25 cellular contexts compared by ENCODE assay signal in the genomic region with DNA sequence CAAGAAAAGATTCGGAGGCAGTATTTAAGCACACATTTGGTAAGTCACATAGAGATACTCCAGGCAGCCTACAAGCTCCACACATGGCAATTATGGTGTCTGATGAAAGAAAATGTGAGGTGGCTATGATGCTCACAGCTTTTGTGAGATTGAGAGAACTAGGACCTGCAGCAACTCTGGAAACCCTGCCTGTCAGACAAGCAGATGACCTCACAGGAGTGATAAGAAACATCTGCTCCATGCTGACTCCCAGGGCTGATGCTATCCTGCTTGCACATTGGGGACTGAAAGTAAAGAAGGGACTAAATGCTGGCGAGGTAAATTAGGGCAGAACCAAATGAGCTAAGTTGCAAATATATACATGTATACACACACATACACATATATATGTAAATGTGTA.
A peak's percentile ranks its signal among the peaks of the same experiment; 100 is the strongest.
DNase-seq lines count a peak whose midpoint lies in the region; ATAC-seq and TF ChIP-seq lines count a peak whose summit lies in the region.
"Had no signal": no experiment of that assay in that cellular context is flagged by ENCODE, and none has a peak within 500 bp of the region (broad histone marks: within the 10 kb centered on the region; RNA-seq: fewer than 3 reads in every experiment).

No MANE protein-coding gene starts in this region.

- CTCF ChIA-PET in AG04450 (lab: Charles Lee) = interaction anchor here (0.8 kb wide), 1 partner anchor 202 kb away, joined by 3 read pairs; no protein-coding TSS in a partner anchor

- intact Hi-C loops in activated CD4-positive, alpha-beta T cell treated with anti-CD3 and anti-CD28 coated beads, Interleukin-2, amount 10 ng/mL, durations not matched to agents 24 days and 14 days (cut with micrococcal nuclease) = no loop called here

- H3K27me3 ChIP-seq in AG04450 (ENCODE audit: control insufficient read depth, insufficient read depth, low read length) = peaks cover 4% of the 10 kb centered on the region
- H3K27me3 ChIP-seq: hepatocyte had no signal

- POLR2A ChIA-PET in AG04450 (lab: Yijun Ruan, JAX) = interaction anchor here (1.2 kb wide), 1 partner anchor 34 kb away, joined by 3 read pairs; no protein-coding TSS in a partner anchor

- no peaks in the 10 kb centered on the region for H3K9me3 ChIP-seq in AG04450 (ENCODE audit: control insufficient read depth, insufficient read depth, low read length)

- no peaks in the 10 kb centered on the region for H3K4me1 Mint-ChIP-seq in activated CD4-positive, alpha-beta T cell treated with anti-CD3 and anti-CD28 coated beads, Interleukin-2, amount 10 ng/mL, durations not matched to agents 24 days and 14 days
- H3K4me1 Mint-ChIP-seq in activated naive CD8-positive, alpha-beta T cell treated with anti-CD3 and anti-CD28 coated beads for 36 hours = no peaks in the 10 kb centered on the region
- H3K4me1 Mint-ChIP-seq: activated B cell treated with CpG ODN at 0.5 μM for 24 hours; activated naive CD8-positive, alpha-beta T cell treated with anti-CD3 and anti-CD28 coated beads, Interleukin-2, amount 10 ng/mL, durations not matched to agents 7 days and 5 days; central memory CD8-positive, alpha-beta T cell; naive B cell had no signal

- no peak overlapping the region for H3K4me3 Mint-ChIP-seq in activated CD4-positive, alpha-beta T cell treated with anti-CD3 and anti-CD28 coated beads, Interleukin-2, amount 10 ng/mL, durations not matched to agents 24 days and 14 days
- no peak overlapping the region for H3K4me3 Mint-ChIP-seq in activated naive CD8-positive, alpha-beta T cell treated with anti-CD3 and anti-CD28 coated beads for 36 hours
- H3K4me3 Mint-ChIP-seq: activated B cell treated with CpG ODN at 0.5 μM for 24 hours; activated naive CD8-positive, alpha-beta T cell treated with anti-CD3 and anti-CD28 coated beads, Interleukin-2, amount 10 ng/mL, durations not matched to agents 7 days and 5 days; CD14-positive monocyte; central memory CD8-positive, alpha-beta T cell; naive B cell had no signal

- no peaks in the 10 kb centered on the region for H3K9me3 Mint-ChIP-seq in activated CD4-positive, alpha-beta T cell treated with anti-CD3 and anti-CD28 coated beads, Interleukin-2, amount 10 ng/mL, durations not matched to agents 24 days and 14 days
- no peaks in the 10 kb centered on the region for H3K9me3 Mint-ChIP-seq in activated naive CD8-positive, alpha-beta T cell treated with anti-CD3 and anti-CD28 coated beads for 36 hours
- H3K9me3 Mint-ChIP-seq: activated B cell treated with CpG ODN at 0.5 μM for 24 hours; activated naive CD8-positive, alpha-beta T cell treated with anti-CD3 and anti-CD28 coated beads, Interleukin-2, amount 10 ng/mL, durations not matched to agents 7 days and 5 days; activated T-helper 2 cell treated with anti-CD3 and anti-CD28 coated beads, Interferon-gamma antibody, Interleukin-2, Interleukin-4, amounts not matched to agents 10 μg/mL and 5 μg/mL and 100 μg/mL, durations not matched to agents 14 hours and 24 hours and 36 hours; naive B cell had no signal

- ATAC-seq in GM18502 (IDR thresholded peaks at IDR 0.05; ENCODE audit: poor library complexity, unreplicated experiment) = no peak
- ATAC-seq: left lobe of liver had no signal

- H3K27me3 Mint-ChIP-seq in activated CD4-positive, alpha-beta T cell treated with anti-CD3 and anti-CD28 coated beads, Interleukin-2, amount 10 ng/mL, durations not matched to agents 24 days and 14 days = no peaks in the 10 kb centered on the region
- H3K27me3 Mint-ChIP-seq in activated naive CD8-positive, alpha-beta T cell treated with anti-CD3 and anti-CD28 coated beads for 36 hours = no peaks in the 10 kb centered on the region
- H3K27me3 Mint-ChIP-seq: activated B cell treated with CpG ODN at 0.5 μM for 24 hours; activated naive CD8-positive, alpha-beta T cell treated with anti-CD3 and anti-CD28 coated beads, Interleukin-2, amount 10 ng/mL, durations not matched to agents 7 days and 5 days; central memory CD8-positive, alpha-beta T cell had no signal

- H3K4me3 ChIP-seq in AG04450 (ENCODE audit: low read depth, low read length) (no peak overlapping the region), fibroblast of pulmonary artery (replicated peaks; ENCODE audit: low read depth, low read length) (no peak overlapping the region)
- H3K4me3 ChIP-seq: hepatocyte, skin epidermis had no signal

- DNase-seq in AG04450 (ENCODE audit: low read depth, low spot score) = peak; percentile 34
- peak; percentile 24 for DNase-seq in GM04504 (ENCODE audit: low read depth)
- DNase-seq in SK-N-DZ (ENCODE audit: low spot score) = peak; percentile 89
- DNase-seq in fibroblast of pulmonary artery (ENCODE audit: low read depth) = peak; percentile 7
- DNase-seq in LoVo (ENCODE audit: low spot score) = no peak
- no peak for DNase-seq in activated CD4-positive, alpha-beta T cell treated with anti-CD3 and anti-CD28 coated beads, Interleukin-2, amount 10 ng/mL, durations not matched to agents 24 days and 14 days
- no peak for DNase-seq in activated naive CD8-positive, alpha-beta T cell treated with anti-CD3 and anti-CD28 coated beads for 36 hours
- DNase-seq: ACHN; activated B cell treated with CpG ODN at 0.5 μM for 24 hours; activated CD4-positive, alpha-beta T cell treated with anti-CD3 and anti-CD28 coated beads, Interleukin-2, amount 50 U/mL, for 48 hours; activated CD8-positive, alpha-beta memory T cell treated with anti-CD3 and anti-CD28 coated beads, Interleukin-2, amount 50 U/mL, for 4 hours; activated naive CD8-positive, alpha-beta T cell treated with anti-CD3 and anti-CD28 coated beads, Interleukin-2, amount 10 ng/mL, durations not matched to agents 7 days and 5 days; KBM-7; naive B cell; NCI-H1417 treated with DMSO at 0.1 percent for 48 hours; NCI-H774; nucleus accumbens; Right ventricle myocardium superior had no signal

- H3K27ac Mint-ChIP-seq in activated CD4-positive, alpha-beta T cell treated with anti-CD3 and anti-CD28 coated beads, Interleukin-2, amount 10 ng/mL, durations not matched to agents 24 days and 14 days = no peak overlapping the region
- H3K27ac Mint-ChIP-seq in activated naive CD8-positive, alpha-beta T cell treated with anti-CD3 and anti-CD28 coated beads for 36 hours = no peak overlapping the region
- H3K27ac Mint-ChIP-seq: activated B cell treated with CpG ODN at 0.5 μM for 24 hours; activated naive CD8-positive, alpha-beta T cell treated with anti-CD3 and anti-CD28 coated beads, Interleukin-2, amount 10 ng/mL, durations not matched to agents 7 days and 5 days; activated T-helper 2 cell treated with anti-CD3 and anti-CD28 coated beads, Interferon-gamma antibody, Interleukin-2, Interleukin-4, amounts not matched to agents 10 μg/mL and 5 μg/mL and 100 μg/mL, durations not matched to agents 14 hours and 24 hours and 36 hours; CD14-positive monocyte; naive B cell had no signal

- TF ChIP-seq CTCF in AG04450 (IDR thresholded peaks at IDR 0.05; ENCODE audit: low read depth, low read length) (no peak), fibroblast of pulmonary artery (IDR thresholded peaks at IDR 0.05; ENCODE audit: low read length, missing control alignments) (no peak)

- H3K36me3 Mint-ChIP-seq in activated CD4-positive, alpha-beta T cell treated with anti-CD3 and anti-CD28 coated beads, Interleukin-2, amount 10 ng/mL, durations not matched to agents 24 days and 14 days (ENCODE audit: low read depth) = no peaks in the 10 kb centered on the region
- no peaks in the 10 kb centered on the region for H3K36me3 Mint-ChIP-seq in activated naive CD8-positive, alpha-beta T cell treated with anti-CD3 and anti-CD28 coated beads for 36 hours
- H3K36me3 Mint-ChIP-seq: activated naive CD8-positive, alpha-beta T cell treated with anti-CD3 and anti-CD28 coated beads, Interleukin-2, amount 10 ng/mL, durations not matched to agents 7 days and 5 days; CD14-positive monocyte; naive B cell had no signal

- H3K27ac ChIP-seq in AG04450 (ENCODE audit: low read depth, low read length) = no peak overlapping the region
- H3K27ac ChIP-seq: hepatocyte, skin epidermis had no signal

Comparison
In these comparisons a context has a peak if more than half of its experiments do, and no peak if none do; other contexts are left out.
1. DNase-seq: peak in AG04450 (single experiment), GM04504 (single experiment), SK-N-DZ (single experiment) and fibroblast of pulmonary artery (single experiment); none in LoVo (single experiment), activated CD4-positive, alpha-beta T cell treated with anti-CD3 and anti-CD28 coated beads, Interleukin-2, amount 10 ng/mL, durations not matched to agents 24 days and 14 days (single experiment) and activated naive CD8-positive, alpha-beta T cell treated with anti-CD3 and anti-CD28 coated beads for 36 hours (single experiment).